1 cellular context compared by ENCODE assay signal in genomic region chr3:151511433-151511832, GRCh38. TPM values are rescaled to one million over a fixed set of nuclear protein-coding genes. Genes with fewer than 3 reads are reported as not detected.
"Had no signal": no experiment of that assay in that cellular context is flagged by ENCODE, and none has a peak within 500 bp of the region (broad histone marks: within the 10 kb centered on the region; RNA-seq: fewer than 3 reads in every experiment).

No MANE protein-coding gene starts in this region.

RNA-seq across cellular contexts. Expression of gene IGSF10, which starts 50.6 kb away (rescaled TPM):
- total RNA-seq: MCF 10A had no signal
